35 cellular contexts compared by ENCODE assay signal in the genomic region with DNA sequence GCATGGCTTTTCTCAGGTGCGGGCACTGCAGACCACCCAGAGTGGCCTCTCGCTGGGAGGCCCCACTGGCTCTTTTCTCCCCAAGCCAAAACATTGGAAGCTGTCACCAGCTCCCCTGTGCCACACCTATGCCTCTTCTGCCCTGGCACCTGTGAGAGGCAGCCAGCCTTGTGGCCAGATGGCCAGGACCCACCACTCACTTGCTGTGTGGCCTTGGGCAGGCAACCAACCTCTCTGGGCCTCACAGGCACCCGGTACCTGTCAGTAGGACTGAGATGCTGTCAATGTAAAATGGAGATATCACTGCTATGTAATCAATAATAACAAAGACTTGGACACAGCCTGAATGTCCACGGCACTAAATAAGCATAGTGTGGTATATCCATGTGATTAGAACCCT. TPM values are rescaled to one million over a fixed set of nuclear protein-coding genes. Genes with fewer than 3 reads are reported as not detected.
"Had no signal": no experiment of that assay in that cellular context is flagged by ENCODE, and none has a peak within 500 bp of the region (broad histone marks: within the 10 kb centered on the region; RNA-seq: fewer than 3 reads in every experiment).

No MANE protein-coding gene starts in this region.

- DNase-seq: activated CD4-positive, alpha-beta memory T cell treated with anti-CD3 and anti-CD28 coated beads for 36 hours; activated CD4-positive, alpha-beta T cell treated with anti-CD3 and anti-CD28 coated beads for 1 hour; activated CD4-positive, alpha-beta T cell treated with anti-CD3 and anti-CD28 coated beads for 36 hours; activated CD4-positive, alpha-beta T cell treated with anti-CD3 and anti-CD28 coated beads for 48 hours; activated CD4-positive, alpha-beta T cell treated with anti-CD3 and anti-CD28 coated beads, Interleukin-2, amount 10 ng/mL, durations not matched to agents 7 days and 5 days; activated CD4-positive, alpha-beta T cell treated with anti-CD3 and anti-CD28 coated beads, Interleukin-2, amount 50 U/mL, for 4 hours; activated CD4-positive, CD25-positive, alpha-beta regulatory T cell; activated CD8-positive, alpha-beta memory T cell treated with anti-CD3 and anti-CD28 coated beads, Interleukin-2, amount 50 U/mL, for 4 hours; activated CD8-positive, alpha-beta T cell treated with anti-CD3 and anti-CD28 coated beads for 36 hours; activated effector memory CD4-positive, alpha-beta T cell treated with anti-CD3 and anti-CD28 coated beads, Interleukin-2, amount 50 U/mL, for 16 hours; activated gamma-delta T cell treated with Interleukin-2 at 50 U/mL for 16 hours; activated naive CD4-positive, alpha-beta T cell; activated naive CD4-positive, alpha-beta T cell treated with anti-CD3 and anti-CD28 coated beads for 36 hours; activated naive CD4-positive, alpha-beta T cell treated with anti-CD3 and anti-CD28 coated beads, Interleukin-2, amount 50 U/mL, for 16 hours; activated naive CD8-positive, alpha-beta T cell treated with anti-CD3 and anti-CD28 coated beads for 36 hours; activated T-cell treated with anti-CD3 and anti-CD28 coated beads for 4 hours; activated T-cell treated with anti-CD3 and anti-CD28 coated beads, Interleukin-2, amount 50 U/mL, for 1 hour; activated T-cell treated with anti-CD3 and anti-CD28 coated beads, Interleukin-2, amount 50 U/mL, for 4 hours; activated T-cell treated with anti-CD3 and anti-CD28 coated beads, Interleukin-2, amount 50 U/mL, for 72 hours; adrenal gland; amniotic stem cell; aorta; body of pancreas; brain microvascular endothelial cell; central memory CD4-positive, alpha-beta T cell; T-helper 1 cell; T-helper 2 cell; T-helper 9 cell; WERI-Rb-1 had no signal

- H3K4me1 ChIP-seq: adrenal gland, body of pancreas, breast epithelium had no signal

- ATAC-seq: activated CD4-positive, alpha-beta T cell treated with anti-CD3 and anti-CD28 coated beads for 36 hours; activated CD4-positive, CD25-positive, alpha-beta regulatory T cell treated with anti-CD3 and anti-CD28 coated beads, Interleukin-2, amount 50 U/mL, for 24 hours; activated CD8-positive, alpha-beta T cell treated with anti-CD3 and anti-CD28 coated beads for 36 hours; activated naive CD4-positive, alpha-beta T cell treated with anti-CD3 and anti-CD28 coated beads, Interleukin-2, amount 50 U/mL, for 72 hours; activated T-cell treated with anti-CD3 and anti-CD28 coated beads, Interleukin-2, amount 50 U/mL, for 4 hours; activated T-cell treated with anti-CD3 and anti-CD28 coated beads, Interleukin-2, amount 50 U/mL, for 72 hours; activated T-helper 17 cell treated with anti-CD3 and anti-CD28 coated beads, Interleukin-2, amount 50 U/mL, for 72 hours; body of pancreas; WTC11 had no signal

- FAIRE-seq: astrocyte had no signal

- H3K27ac ChIP-seq: adrenal gland, body of pancreas, brain microvascular endothelial cell, breast epithelium, WERI-Rb-1 had no signal

- H3K9me3 ChIP-seq: adrenal gland, body of pancreas, breast epithelium had no signal

- H3K27me3 ChIP-seq: adrenal gland, body of pancreas, brain microvascular endothelial cell, breast epithelium had no signal

- H3K4me3 ChIP-seq: adrenal gland, body of pancreas, breast epithelium had no signal

- H3K36me3 ChIP-seq: adrenal gland, brain microvascular endothelial cell, breast epithelium, WERI-Rb-1 had no signal

RNA-seq across cellular contexts. Expression of a gene that starts 53.5 kb away (rescaled TPM):
- total RNA-seq: activated CD4-positive, alpha-beta T cell treated with anti-CD3 and anti-CD28 coated beads, Interleukin-2, amount 10 ng/mL, durations not matched to agents 7 days and 5 days; activated naive CD4-positive, alpha-beta T cell treated with anti-CD3 and anti-CD28 coated beads for 36 hours had no signal
